In the genomic region with DNA sequence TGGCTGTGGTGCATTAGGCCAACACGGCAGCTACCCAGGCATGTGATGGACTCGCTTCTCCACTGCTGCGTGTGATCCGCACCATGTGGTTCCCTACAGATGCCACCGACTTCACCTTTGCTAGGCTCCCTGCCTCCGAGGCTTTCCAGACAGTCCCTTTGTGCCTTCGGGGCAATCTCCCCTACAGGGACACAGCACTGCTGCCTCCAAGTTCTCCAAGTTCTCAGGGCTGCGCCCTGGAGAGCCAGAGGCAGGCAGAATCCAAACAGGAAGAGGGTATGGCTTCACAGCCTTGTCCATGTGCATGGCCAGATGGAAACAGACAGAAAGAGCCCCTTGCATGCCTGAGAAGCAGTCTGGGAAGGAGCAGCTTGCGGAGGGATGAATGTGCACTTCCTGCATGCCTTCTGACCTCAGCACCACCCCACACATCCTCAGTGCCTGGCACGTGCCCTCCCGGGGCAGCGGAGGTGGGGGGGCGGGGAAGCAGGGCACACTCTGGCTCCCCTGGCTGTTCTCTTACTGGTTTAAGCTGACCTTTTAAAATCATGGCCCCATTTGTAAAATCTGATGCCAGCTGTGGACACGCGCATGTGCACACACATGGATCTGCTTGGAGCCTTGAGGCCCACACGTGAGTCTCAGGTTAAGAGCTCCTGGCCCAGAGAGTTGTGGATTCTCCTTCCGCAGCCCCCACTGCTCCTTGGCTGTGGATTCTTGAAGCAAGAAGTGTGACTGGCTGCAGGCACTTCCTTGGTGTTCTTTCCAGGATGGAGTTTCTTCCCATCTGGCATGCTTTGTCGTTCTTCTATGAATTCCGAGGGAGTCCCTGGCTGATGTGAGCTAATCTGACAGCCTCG, we compare ENCODE assay signal across 11 cellular contexts. TPM values are rescaled to one million over a fixed set of nuclear protein-coding genes. Genes with fewer than 3 reads are reported as not detected.
DNase-seq lines count a peak whose midpoint lies in the region; ATAC-seq, FAIRE-seq and TF ChIP-seq lines count a peak whose summit lies in the region.
"Had no signal": no experiment of that assay in that cellular context is flagged by ENCODE, and none has a peak within 500 bp of the region (broad histone marks: within the 10 kb centered on the region; RNA-seq: fewer than 3 reads in every experiment).

No MANE protein-coding gene starts in this region.

- no peaks in the 10 kb centered on the region for H3K27me3 ChIP-seq in endothelial cell of umbilical vein (ENCODE audit: control insufficient read depth in 2 of 2, insufficient read depth in 2 of 2, low read length in 2 of 2)
- no peaks in the 10 kb centered on the region for H3K27me3 ChIP-seq in trophoblast cell (ENCODE audit: insufficient read depth, low read length)

- no peaks in the 10 kb centered on the region for H3K9me3 ChIP-seq in endothelial cell of umbilical vein (replicated peaks; ENCODE audit: control insufficient read depth, insufficient read depth, low read length)
- H3K9me3 ChIP-seq in trophoblast cell (ENCODE audit: insufficient read depth, low read depth, low read length), result no peaks in the 10 kb centered on the region

- DNase-seq in EL (peak; percentile 90), NB4 (ENCODE audit: low read depth) (peak; percentile 49), endothelial cell of umbilical vein (ENCODE audit: low read depth, low spot score) (peak; percentile 12), trophoblast cell (no peak), NCI-H510A treated with DMSO at 0.1 percent for 48 hours (lab: John Stamatoyannopoulos, UW) (no peak), iPS-NIHi11 (ENCODE audit: low spot score) (no peak)
- DNase-seq: activated CD8-positive, alpha-beta memory T cell treated with anti-CD3 and anti-CD28 coated beads, Interleukin-2, amount 10 ng/mL, durations not matched to agents 7 days and 5 days; NCI-H187 had no signal

- no peak overlapping the region for H3K23ac ChIP-seq in trophoblast cell (ENCODE audit: low read length)

- TF ChIP-seq POLR2A in NB4 (IDR thresholded peaks at IDR 0.05; ENCODE audit: extremely low read depth, insufficient read length) (no peak), endothelial cell of umbilical vein (IDR thresholded peaks at IDR 0.05; ENCODE audit: low read depth, low read length) (no peak)

- no peak for ATAC-seq in GM21390 (IDR thresholded peaks at IDR 0.05; ENCODE audit: unreplicated experiment)
- ATAC-seq in GM18861 (IDR thresholded peaks at IDR 0.05; ENCODE audit: unreplicated experiment), result no peak
- ATAC-seq: activated CD8-positive, alpha-beta memory T cell treated with anti-CD3 and anti-CD28 coated beads, Interleukin-2, amount 10 ng/mL, durations not matched to agents 7 days and 5 days had no signal

- no peaks in the 10 kb centered on the region for H4K20me1 ChIP-seq in endothelial cell of umbilical vein (replicated peaks; ENCODE audit: control insufficient read depth, extremely low read depth, insufficient read depth, low read length)

- no peak overlapping the region for H2BK120ac ChIP-seq in trophoblast cell (ENCODE audit: insufficient read depth, low read length, poor library complexity)

- peak; percentile 80 for FAIRE-seq in endothelial cell of umbilical vein (lab: Jason Lieb, UNC)
- FAIRE-seq: GM18507 had no signal

- no peak overlapping the region for H3K4me3 ChIP-seq in NB4 (ENCODE audit: low read depth, low read length)
- H3K4me3 ChIP-seq in endothelial cell of umbilical vein (replicated peaks in 1 of 3; ENCODE audit: insufficient read depth in 1 of 3, low read depth in 1 of 3, low read length in 3 of 3), result no peak overlapping the region
- H3K4me3 ChIP-seq in trophoblast cell (ENCODE audit: low read depth, low read length), result no peak overlapping the region

- POLR2A ChIA-PET in endothelial cell of umbilical vein (lab: Charles Lee), result no interaction called here

- H3K9me1 ChIP-seq in endothelial cell of umbilical vein (replicated peaks; ENCODE audit: control insufficient read depth, extremely low read depth, insufficient read depth, low read length), result no peaks in the 10 kb centered on the region

- no peak overlapping the region for H3K27ac ChIP-seq in endothelial cell of umbilical vein (ENCODE audit: insufficient read depth, low read depth, low read length)
- H3K27ac ChIP-seq in trophoblast cell (ENCODE audit: low read depth, low read length), result peak overlapping the region; percentile 13

- H4K91ac ChIP-seq in trophoblast cell (ENCODE audit: low read depth, low read length), result peak overlapping the region; percentile 40

- peak overlapping the region; percentile 26 for H2BK5ac ChIP-seq in trophoblast cell (ENCODE audit: low read depth, low read length, poor library complexity)

- H3K79me2 ChIP-seq in endothelial cell of umbilical vein (ENCODE audit: control insufficient read depth, insufficient read depth, low read length), result no peaks in the 10 kb centered on the region
- no peaks in the 10 kb centered on the region for H3K79me2 ChIP-seq in trophoblast cell (ENCODE audit: control insufficient read depth, insufficient read depth, low read length, poor library complexity)

- H3K4me2 ChIP-seq in endothelial cell of umbilical vein (ENCODE audit: insufficient read depth, low read length) (no peak overlapping the region), trophoblast cell (ENCODE audit: low read length) (no peak overlapping the region)

- H3K9ac ChIP-seq in endothelial cell of umbilical vein (replicated peaks; ENCODE audit: extremely low read depth, insufficient read depth, low read length), result no peak overlapping the region
- no peak overlapping the region for H3K9ac ChIP-seq in trophoblast cell (ENCODE audit: low read length)

- H4K8ac ChIP-seq in trophoblast cell (ENCODE audit: low read depth, low read length), result no peak overlapping the region

- intact Hi-C loops in endothelial cell of umbilical vein (cut with micrococcal nuclease), result no loop called here

- no peak overlapping the region for H4K12ac ChIP-seq in trophoblast cell (ENCODE audit: low read depth, low read length)

- TF ChIP-seq CTCF in NB4 (IDR thresholded peaks at IDR 0.05; ENCODE audit: low read depth, low read length) (no peak), endothelial cell of umbilical vein (IDR thresholded peaks at IDR 0.05; ENCODE audit: extremely low read depth in 1 of 2, insufficient read depth in 1 of 2, low read depth in 1 of 2, low read length in 2 of 2) (no peak)

- H2BK12ac ChIP-seq in trophoblast cell (ENCODE audit: low read length), result peak overlapping the region; percentile 11

- H2AFZ ChIP-seq in endothelial cell of umbilical vein (ENCODE audit: low read depth, low read length) (no peak overlapping the region), trophoblast cell (ENCODE audit: insufficient read depth, low read length, poor library complexity) (no peak overlapping the region)

- peaks cover 17% of the 10 kb centered on the region for H3K79me1 ChIP-seq in trophoblast cell (ENCODE audit: low read length)

- H3K4ac ChIP-seq in trophoblast cell (ENCODE audit: low read depth, low read length), result no peak overlapping the region

- no CpG with 5 or more reads among the region's 20 CpGs for WGBS in trophoblast cell (ENCODE audit: extremely low coverage, insufficient coverage, insufficient read length)

- BruUV-seq in endothelial cell of umbilical vein (replicated peaks; lab: Mats Ljungman, UMichigan), result no TSS peak

- no peak overlapping the region for H2AK5ac ChIP-seq in trophoblast cell (ENCODE audit: low read length)

- dilution Hi-C loops in endothelial cell of umbilical vein (cut with MboI; ENCODE audit: extremely low pct_ligation_motif_present, low sequenced_read_pairs), result no loop called here

- peak overlapping the region; percentile 9 for H3K18ac ChIP-seq in trophoblast cell (ENCODE audit: low read length)

- peak overlapping the region; percentile 3 for H3K14ac ChIP-seq in trophoblast cell (ENCODE audit: low read length)

- CTCF ChIA-PET in endothelial cell of umbilical vein (lab: Charles Lee), result interaction anchor here (0.7 to 1.6 kb wide), 7 partner anchors 10 to 87 kb away, joined by 3 to 6 read pairs (median 4); no protein-coding TSS in a partner anchor

- H3K36me3 ChIP-seq in endothelial cell of umbilical vein (ENCODE audit: control insufficient read depth in 2 of 2, extremely low read depth in 1 of 2, insufficient read depth in 2 of 2, low read length in 2 of 2) (peaks cover 0 to 5% of the 10 kb centered on the region in 2 experiments), trophoblast cell (ENCODE audit: control insufficient read depth in 1 of 2, insufficient read depth in 2 of 2, low read length in 2 of 2) (peaks cover 19 to 27% of the 10 kb centered on the region in 2 experiments)

- H3K4me1 ChIP-seq in endothelial cell of umbilical vein (ENCODE audit: control insufficient read depth, extremely low read depth, insufficient read depth, low read length) (peaks cover 6% of the 10 kb centered on the region), trophoblast cell (ENCODE audit: control insufficient read depth in 1 of 2, insufficient read depth in 2 of 2, low read length in 2 of 2) (peaks cover 14 to 18% of the 10 kb centered on the region in 2 experiments)

TF ChIP-seq in endothelial cell of umbilical vein, 7 proteins besides CTCF, POLR2A, EP300 and RAD21:
- peak; percentile 53 for TF ChIP-seq POLR2AphosphoS5 (IDR thresholded peaks at IDR 0.05; ENCODE audit: insufficient read depth, low read depth, low read length)
- TF ChIP-seq, protein P1, sequence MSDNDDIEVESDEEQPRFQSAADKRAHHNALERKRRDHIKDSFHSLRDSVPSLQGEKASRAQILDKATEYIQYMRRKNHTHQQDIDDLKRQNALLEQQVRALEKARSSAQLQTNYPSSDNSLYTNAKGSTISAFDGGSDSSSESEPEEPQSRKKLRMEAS (IDR thresholded peaks at IDR 0.05; ENCODE audit: insufficient read depth, insufficient read length), result no peak

RNA-seq across cellular contexts. Expression of gene MTSS2, which starts 55.3 kb away (rescaled TPM):
- 37.6 and 42.3 TPM in 2 replicates for total RNA-seq in endothelial cell of umbilical vein
- polyA plus RNA-seq in endothelial cell of umbilical vein, result 38.4 and 41.3 TPM in 2 replicates
- polyA plus RNA-seq in endothelial cell of umbilical vein (2011; cell fraction: cytosol; rRNA removed), result 32.0 and 51.0 TPM in 2 replicates
- polyA plus RNA-seq in endothelial cell of umbilical vein (2011; cell fraction: nucleus; rRNA removed), result 55.2 and 60.0 TPM in 2 replicates
- 39.0 and 64.5 TPM in 2 replicates for polyA plus RNA-seq in endothelial cell of umbilical vein (2012)
- 13.4 and 35.5 TPM in 2 replicates for polyA minus RNA-seq in endothelial cell of umbilical vein
- 42.5 TPM for polyA minus RNA-seq in endothelial cell of umbilical vein (2011; cell fraction: cytosol; rRNA and poly(A)+ RNA removed)
- 20.4 and 36.5 TPM in 2 replicates for polyA minus RNA-seq in endothelial cell of umbilical vein (2011; cell fraction: nucleus; rRNA and poly(A)+ RNA removed)
- polyA plus RNA-seq in trophoblast cell (2013), result 164 and 171 TPM in 2 replicates

RNA-seq across cellular contexts. Expression of gene VAC14, which starts 59.8 kb away (rescaled TPM):
- 37.6 and 44.4 TPM in 2 replicates for total RNA-seq in endothelial cell of umbilical vein
- polyA plus RNA-seq in endothelial cell of umbilical vein, result 57.9 and 68.2 TPM in 2 replicates
- 41.6 and 45.9 TPM in 2 replicates for polyA plus RNA-seq in endothelial cell of umbilical vein (2011; cell fraction: cytosol; rRNA removed)
- polyA plus RNA-seq in endothelial cell of umbilical vein (2011; cell fraction: nucleus; rRNA removed), result 48.6 and 57.9 TPM in 2 replicates
- 45.9 and 52.6 TPM in 2 replicates for polyA plus RNA-seq in endothelial cell of umbilical vein (2012)
- 55.4 and 64.1 TPM in 2 replicates for polyA minus RNA-seq in endothelial cell of umbilical vein
- 42.9 TPM for polyA minus RNA-seq in endothelial cell of umbilical vein (2011; cell fraction: cytosol; rRNA and poly(A)+ RNA removed)
- polyA minus RNA-seq in endothelial cell of umbilical vein (2011; cell fraction: nucleus; rRNA and poly(A)+ RNA removed), result 49.7 and 64.7 TPM in 2 replicates
- 20.7 and 22.3 TPM in 2 replicates for polyA plus RNA-seq in trophoblast cell (2013)

Comparison
In these comparisons a context has a peak if more than half of its experiments do, and no peak if none do; other contexts are left out.
1. DNase-seq: peak in EL (single experiment), NB4 (single experiment) and endothelial cell of umbilical vein (single experiment); none in trophoblast cell (0 of 2), NCI-H510A treated with DMSO at 0.1 percent for 48 hours (single experiment) and iPS-NIHi11 (single experiment).